ENCODE assay signal across 13 cellular contexts in genomic region chr1:184492543-184492942, GRCh38.
A peak's percentile ranks its signal among the peaks of the same experiment; 100 is the strongest.
DNase-seq lines count a peak whose midpoint lies in the region; ATAC-seq and TF ChIP-seq lines count a peak whose summit lies in the region.
"Had no signal": no experiment of that assay in that cellular context is flagged by ENCODE, and none has a peak within 500 bp of the region (broad histone marks: within the 10 kb centered on the region; RNA-seq: fewer than 3 reads in every experiment).

No MANE protein-coding gene starts in this region.

- ATAC-seq in right lobe of liver (peak in 1 of 4 donors; percentile 6), HG02759 (IDR thresholded peaks at IDR 0.05; ENCODE audit: unreplicated experiment) (no peak)
- no peak for ATAC-seq in stimulated activated effector memory CD8-positive, alpha-beta T cell treated with anti-CD3 and anti-CD28 coated beads, Interleukin-12 subunit alpha, Interleukin-12 subunit beta, amount 100 ng/mL, for 72 hours

- TF ChIP-seq POLR2A in right lobe of liver (IDR thresholded peaks at IDR 0.05) = no peak

- H3K4me3 Mint-ChIP-seq in brain = peak overlapping the region in 1 of 5 experiments; percentile 14
- H3K4me3 Mint-ChIP-seq in stimulated activated effector memory CD8-positive, alpha-beta T cell treated with anti-CD3 and anti-CD28 coated beads, Interleukin-12 subunit alpha, Interleukin-12 subunit beta, amount 100 ng/mL, for 72 hours = peak overlapping the region; percentile 51

- H3K79me2 ChIP-seq in KMS-11 (ENCODE audit: insufficient read depth, low read depth) = peaks cover 42% of the 10 kb centered on the region; the same call in 1 of the 2 replicates
- H3K79me2 ChIP-seq: parathyroid adenoma had no signal

- no peak overlapping the region for H2AFZ ChIP-seq in KMS-11 (ENCODE audit: low read depth)
- H2AFZ ChIP-seq: parathyroid adenoma had no signal

- in situ Hi-C loops in G401 (cut with HindIII; ENCODE audit: low sequenced_read_pairs) = no loop called here

- no peaks in the 10 kb centered on the region for H3K27me3 Mint-ChIP-seq in brain

- H3K4me1 ChIP-seq in KMS-11 (ENCODE audit: low read depth, poor library complexity, severe bottlenecking) (peaks cover 83% of the 10 kb centered on the region), right lobe of liver (peaks cover 0 to 37% (median 15%) of the 10 kb centered on the region in 4 donors)

- H4K20me1 ChIP-seq in KMS-11 (ENCODE audit: insufficient read depth) = no peaks in the 10 kb centered on the region

- no peak for TF ChIP-seq CTCF in KMS-11 (conservative IDR thresholded peaks at IDR 0.05; ENCODE audit: low read depth, low read length)
- TF ChIP-seq CTCF in brain (conservative IDR thresholded peaks at IDR 0.05) = no peak
- TF ChIP-seq CTCF in right lobe of liver (IDR thresholded peaks at IDR 0.05) = no peak

- peak overlapping the region; percentile 62 for H3K4me2 ChIP-seq in KMS-11

- no peaks in the 10 kb centered on the region for H3K36me3 ChIP-seq in KMS-11 (ENCODE audit: insufficient read depth)
- no peaks in the 10 kb centered on the region for H3K36me3 ChIP-seq in right lobe of liver

- no peak for DNase-seq in right lobe of liver
- DNase-seq in stimulated activated effector memory CD8-positive, alpha-beta T cell treated with anti-CD3 and anti-CD28 coated beads, Interleukin-12 subunit alpha, Interleukin-12 subunit beta, amount 100 ng/mL, for 72 hours (ENCODE audit: low spot score in 2 of 2) = no peak
- no peak for DNase-seq in G401 (ENCODE audit: low spot score)
- no peak for DNase-seq in NCI-H446 treated with DMSO at 0.1 percent for 48 hours (lab: John Stamatoyannopoulos, UW)
- DNase-seq: activated CD4-positive, alpha-beta T cell treated with anti-CD3 and anti-CD28 coated beads for 1 hour; activated effector memory CD4-positive, alpha-beta T cell treated with anti-CD3 and anti-CD28 coated beads, Interleukin-2, amount 50 U/mL, for 16 hours; central memory CD4-positive, alpha-beta T cell; islet precursor cell; stimulated activated CD4-positive, alpha-beta T cell treated with anti-CD3 and anti-CD28 coated beads, Interleukin-4, amount 100 ng/mL, for 4 hours had no signal

- H3K9ac ChIP-seq in KMS-11 = peak overlapping the region; percentile 76; the same call in 1 of the 2 replicates
- H3K9ac ChIP-seq: parathyroid adenoma had no signal

- H3K27me3 ChIP-seq in KMS-11 (ENCODE audit: insufficient read depth, low read depth) (no peaks in the 10 kb centered on the region), right lobe of liver (no peaks in the 10 kb centered on the region)

- H3K27ac ChIP-seq in KMS-11 (peak overlapping the region; percentile 91), right lobe of liver (peak overlapping the region; percentile 79 to 85 (median 82))
- H3K27ac ChIP-seq: parathyroid adenoma had no signal

- no peaks in the 10 kb centered on the region for H3K36me3 Mint-ChIP-seq in brain
- H3K36me3 Mint-ChIP-seq in stimulated activated effector memory CD8-positive, alpha-beta T cell treated with anti-CD3 and anti-CD28 coated beads, Interleukin-12 subunit alpha, Interleukin-12 subunit beta, amount 100 ng/mL, for 72 hours = no peaks in the 10 kb centered on the region

- H3K4me1 Mint-ChIP-seq in brain = peaks cover 63% of the 10 kb centered on the region
- H3K4me1 Mint-ChIP-seq in stimulated activated effector memory CD8-positive, alpha-beta T cell treated with anti-CD3 and anti-CD28 coated beads, Interleukin-12 subunit alpha, Interleukin-12 subunit beta, amount 100 ng/mL, for 72 hours = peaks cover 39% of the 10 kb centered on the region

- intact Hi-C loops in right lobe of liver (cut with DNase I) = no loop called here

- H3K9me3 Mint-ChIP-seq in brain = no peaks in the 10 kb centered on the region
- no peaks in the 10 kb centered on the region for H3K9me3 Mint-ChIP-seq in stimulated activated effector memory CD8-positive, alpha-beta T cell treated with anti-CD3 and anti-CD28 coated beads, Interleukin-12 subunit alpha, Interleukin-12 subunit beta, amount 100 ng/mL, for 72 hours

- H3K4me3 ChIP-seq in KMS-11 (IDR thresholded peaks at IDR 0.05; ENCODE audit: insufficient read depth, low read depth, low read length) (no peak overlapping the region), right lobe of liver (no peak overlapping the region)

- H3K27ac Mint-ChIP-seq in brain = peak overlapping the region in 4 of 5 experiments; percentile 19 to 73 (median 56)
- H3K27ac Mint-ChIP-seq in stimulated activated effector memory CD8-positive, alpha-beta T cell treated with anti-CD3 and anti-CD28 coated beads, Interleukin-12 subunit alpha, Interleukin-12 subunit beta, amount 100 ng/mL, for 72 hours = no peak overlapping the region

- H3K9me3 ChIP-seq in right lobe of liver = no peaks in the 10 kb centered on the region
